ENCODE assay signal across 20 cellular contexts in the genomic region with DNA sequence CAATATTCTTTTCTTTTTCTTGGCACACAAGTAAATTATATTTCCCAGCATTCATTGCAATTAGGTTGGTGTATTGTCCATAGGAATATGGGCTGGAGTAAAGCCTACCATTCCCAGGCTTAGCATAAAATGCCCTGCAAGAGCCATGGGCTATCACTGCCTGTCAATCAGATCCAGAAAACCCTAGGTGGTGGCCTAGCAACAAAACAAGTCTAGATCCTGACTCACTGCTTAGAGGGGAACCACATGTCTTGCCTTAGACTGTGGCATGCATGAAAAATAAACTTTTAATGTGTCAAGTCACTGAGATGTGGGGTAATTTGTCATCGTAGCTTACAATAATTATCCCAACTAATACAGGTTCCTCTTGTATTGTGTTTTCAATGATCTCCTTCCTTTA. TPM values are rescaled to one million over a fixed set of nuclear protein-coding genes. Genes with fewer than 3 reads are reported as not detected.
"Had no signal": no experiment of that assay in that cellular context is flagged by ENCODE, and none has a peak within 500 bp of the region (broad histone marks: within the 10 kb centered on the region; RNA-seq: fewer than 3 reads in every experiment).

No MANE protein-coding gene starts in this region.

- H3K27me3 ChIP-seq: right atrium auricular region had no signal

- ATAC-seq: left cardiac atrium, lower lobe of right lung, natural killer cell had no signal

- H3K4me1 ChIP-seq: esophagus squamous epithelium, left ventricle myocardium inferior, lower lobe of right lung, right atrium auricular region, sigmoid colon, tibial artery, upper lobe of left lung, uterus had no signal

- H3K9me3 ChIP-seq: esophagus squamous epithelium, left ventricle myocardium inferior, lower lobe of right lung, right atrium auricular region, sigmoid colon, tibial artery, upper lobe of left lung, uterus had no signal

- H3K4me3 ChIP-seq: esophagus squamous epithelium, left ventricle myocardium inferior, lower lobe of right lung, right atrium auricular region, sigmoid colon, skin epidermis, tibial artery, upper lobe of left lung, uterus had no signal

- DNase-seq: effector memory CD4-positive, alpha-beta T cell; esophagus squamous epithelium; foreskin fibroblast; immature natural killer cell; left cardiac atrium; left ventricle myocardium inferior; lower lobe of right lung; natural killer cell; posterior cingulate gyrus; sigmoid colon; stimulated activated CD4-positive, alpha-beta T cell treated with anti-CD3 and anti-CD28 coated beads, Interleukin-2, amount 100 ng/mL, for 24 hours; stimulated activated naive CD4-positive, alpha-beta T cell treated with Interleukin-2 at 50 U/mL for 16 hours; tibial artery; upper lobe of left lung; uterus had no signal

- H3K36me3 ChIP-seq: esophagus squamous epithelium, left ventricle myocardium inferior, lower lobe of right lung, right atrium auricular region, sigmoid colon, tibial artery, upper lobe of left lung, uterus had no signal

- H3K27ac ChIP-seq: left ventricle myocardium inferior, lower lobe of right lung, right atrium auricular region, sigmoid colon, skin epidermis, tibial artery, upper lobe of left lung, uterus had no signal

RNA-seq across cellular contexts. Expression of a gene that starts 16.2 kb away (rescaled TPM):
- total RNA-seq: left cardiac atrium, left ventricle myocardium inferior, mesothelial cell of epicardium, myocyte, natural killer cell, osteocyte, right atrium auricular region, sigmoid colon had no signal
